In genomic region chr9:107239474-107239873, GRCh38 we compare ENCODE assay signal across 8 cellular contexts. TPM values are rescaled to one million over a fixed set of nuclear protein-coding genes. Genes with fewer than 3 reads are reported as not detected.
A peak's percentile ranks its signal among the peaks of the same experiment; 100 is the strongest.
DNase-seq lines count a peak whose midpoint lies in the region; ATAC-seq, FAIRE-seq and TF ChIP-seq lines count a peak whose summit lies in the region.

No MANE protein-coding gene starts in this region.

- peaks cover 7% of the 10 kb centered on the region for H3K4me1 Mint-ChIP-seq in glutamatergic neuron (ENCODE audit: low read depth, unreplicated experiment)

- H3K27ac ChIP-seq in HCT116 (ENCODE audit: low read depth, low read length) (peak overlapping the region; percentile 96; the same call in 1 of the 2 replicates), VCaP (no peak overlapping the region), keratinocyte (ENCODE audit: control insufficient read depth, insufficient read depth, low read length) (no peak overlapping the region), tibial artery (no peak overlapping the region)

- H3K9me3 ChIP-seq in HCT116 (ENCODE audit: control insufficient read depth in 1 of 2, insufficient read depth in 1 of 2, low read depth in 1 of 2, low read length in 2 of 2) (no peaks in the 10 kb centered on the region), keratinocyte (ENCODE audit: control insufficient read depth, low read depth, low read length) (no peaks in the 10 kb centered on the region), tibial artery (no peaks in the 10 kb centered on the region)

- TF ChIP-seq CTCF in HCT116 (IDR thresholded peaks at IDR 0.05 in 2 of 3, conservative IDR thresholded peaks at IDR 0.05 in 1 of 3; ENCODE audit: borderline replicate concordance in 1 of 3, insufficient read depth in 1 of 3, low read depth in 2 of 3, low read length in 2 of 3) (peak; percentile 13 to 31 (median 19); a peak in 1 of 6 replicates), VCaP (conservative IDR thresholded peaks at IDR 0.05) (peak; percentile 78), keratinocyte (optimal IDR thresholded peaks at IDR 0.05 in 1 of 3, IDR thresholded peaks at IDR 0.05 in 1 of 3, conservative IDR thresholded peaks at IDR 0.05 in 1 of 3; ENCODE audit: extremely low read depth in 1 of 3, insufficient read depth in 2 of 3, low read length in 3 of 3) (peak; percentile 38 to 53 (median 44)), glutamatergic neuron (IDR thresholded peaks at IDR 0.05; ENCODE audit: partially characterized antibody, unreplicated experiment) (no peak), tibial artery (IDR thresholded peaks at IDR 0.05) (no peak), GM13976 (IDR thresholded peaks at IDR 0.05; ENCODE audit: borderline replicate concordance, control extremely low read depth, extremely low read depth, insufficient read depth, missing control alignments) (no peak)

- DNase-seq in AML-193 (lab: John Stamatoyannopoulos, UW) (peak; percentile 27 to 31), HCT116 (ENCODE audit: low read depth, low spot score) (no peak), keratinocyte (ENCODE audit: low read depth, low spot score) (no peak), glutamatergic neuron (no peak), NCI-H2107 (lab: John Stamatoyannopoulos, UW) (no peak), tibial artery (no peak), GM13976 (ENCODE audit: low spot score) (no peak)

- H4K20me1 ChIP-seq in HCT116 (ENCODE audit: insufficient read depth) (no peaks in the 10 kb centered on the region), keratinocyte (ENCODE audit: control insufficient read depth, extremely low read depth, insufficient read depth, low read length) (no peaks in the 10 kb centered on the region)

- FAIRE-seq in keratinocyte (lab: Jason Lieb, UNC) = peak; percentile 80

- no peaks in the 10 kb centered on the region for H3K36me3 Mint-ChIP-seq in glutamatergic neuron (ENCODE audit: unreplicated experiment)

- H3K4me3 ChIP-seq in HCT116 (replicated peaks in 1 of 2; ENCODE audit: low read depth in 1 of 2, low read length in 2 of 2) (no peak overlapping the region), keratinocyte (ENCODE audit: control insufficient read depth in 2 of 3, extremely low read depth in 1 of 3, insufficient read depth in 2 of 3, low read depth in 1 of 3, low read length in 3 of 3) (no peak overlapping the region), tibial artery (no peak overlapping the region)

- dilution Hi-C loops in keratinocyte (cut with MboI; ENCODE audit: extremely low pct_ligation_motif_present, low sequenced_read_pairs) = no loop called here

- no peaks in the 10 kb centered on the region for H3K9me3 Mint-ChIP-seq in glutamatergic neuron (ENCODE audit: unreplicated experiment)

- H3K9me2 ChIP-seq in HCT116 (ENCODE audit: insufficient read depth) = no peaks in the 10 kb centered on the region

- H3K9ac ChIP-seq in HCT116 (ENCODE audit: low read length) = peak overlapping the region; percentile 61
- H3K9ac ChIP-seq in keratinocyte (ENCODE audit: control insufficient read depth, extremely low read depth, insufficient read depth, low read length) = no peak overlapping the region

- no peaks in the 10 kb centered on the region for H3K27me3 ChIP-seq in HCT116 (ENCODE audit: insufficient read depth, low read length)
- H3K27me3 ChIP-seq in keratinocyte (ENCODE audit: control insufficient read depth, extremely low read depth, insufficient read depth, low read length) = no peaks in the 10 kb centered on the region
- H3K27me3 ChIP-seq in tibial artery = no peaks in the 10 kb centered on the region

- peaks cover 24% of the 10 kb centered on the region for H3K79me2 ChIP-seq in HCT116 (ENCODE audit: insufficient read depth, low read length)
- no peaks in the 10 kb centered on the region for H3K79me2 ChIP-seq in keratinocyte (ENCODE audit: control insufficient read depth, insufficient read depth, low read length)

- no peaks in the 10 kb centered on the region for H3K9me1 ChIP-seq in keratinocyte (ENCODE audit: control insufficient read depth, extremely low read depth, insufficient read depth, low read length)

- H2AFZ ChIP-seq in HCT116 (ENCODE audit: low read depth, low read length, poor library complexity, severe bottlenecking) (no peak overlapping the region), keratinocyte (ENCODE audit: control insufficient read depth, low read length) (no peak overlapping the region)

- no TSS peak for BruUV-seq in HCT116 (replicated peaks; lab: Mats Ljungman, UMichigan)

- peak; percentile 18 for ATAC-seq in HCT116

- intact Hi-C loops in HCT116 (cut with micrococcal nuclease) = no loop called here
- intact Hi-C loops in tibial artery (cut with DNase I; ENCODE audit: low total_unique reads) = no loop called here

- H3K4me3 Mint-ChIP-seq in glutamatergic neuron (ENCODE audit: unreplicated experiment) = no peak overlapping the region

- peaks cover 53 to 92% of the 10 kb centered on the region in 2 experiments for H3K4me1 ChIP-seq in HCT116 (ENCODE audit: control insufficient read depth in 1 of 2, insufficient read depth in 2 of 2, low read length in 2 of 2)
- H3K4me1 ChIP-seq in keratinocyte (ENCODE audit: control insufficient read depth, extremely low read depth, insufficient read depth, low read length) = peaks cover 22% of the 10 kb centered on the region
- no peaks in the 10 kb centered on the region for H3K4me1 ChIP-seq in tibial artery

- no peak for TF ChIP-seq POLR2A in HCT116 (IDR thresholded peaks at IDR 0.05; ENCODE audit: borderline replicate concordance, extremely low read depth, insufficient read depth, insufficient read length)

- RAD21 ChIA-PET in HCT116 (lab: Charles Lee; ENCODE audit: low non-redundant PET in 1 of 2, low total read pairs in 2 of 2, uncharacterized antibody in 2 of 2, unreplicated experiment in 2 of 2) = no interaction called here

- H3K4me2 ChIP-seq in HCT116 (ENCODE audit: low read length) (peak overlapping the region; percentile 73), keratinocyte (ENCODE audit: control insufficient read depth, extremely low read depth, insufficient read depth, low read depth, low read length) (no peak overlapping the region)

- TF ChIP-seq RAD21 in HCT116 (IDR thresholded peaks at IDR 0.05; ENCODE audit: low read depth) = peak; percentile 58

- in situ Hi-C loops in GM13976 (cut with MboI; ENCODE audit: low sequenced_read_pairs, unreplicated experiment) = no loop called here

- POLR2A ChIA-PET in HCT116 (lab: Charles Lee) = interaction anchor here (0.9 to 1.2 kb wide), 2 partner anchors 17 to 44 kb away, joined by 3 read pairs; partner anchors contain the start of gene RAD23B

- CTCF ChIA-PET in HCT116 (lab: Charles Lee) = interaction anchor here (1.5 kb wide), 1 partner anchor 102 kb away, joined by 5 read pairs; no protein-coding TSS in a partner anchor

- no peak overlapping the region for H3K27ac Mint-ChIP-seq in glutamatergic neuron (ENCODE audit: unreplicated experiment)

- no peaks in the 10 kb centered on the region for H3K27me3 Mint-ChIP-seq in glutamatergic neuron (ENCODE audit: unreplicated experiment)

- peaks cover 0 to 10% of the 10 kb centered on the region in 2 experiments; a peak in 1 of 4 replicates for H3K36me3 ChIP-seq in HCT116 (ENCODE audit: control insufficient read depth in 1 of 2, insufficient read depth in 2 of 2, low read length in 2 of 2)
- H3K36me3 ChIP-seq in keratinocyte (ENCODE audit: control insufficient read depth in 2 of 2, extremely low read depth in 1 of 2, insufficient read depth in 2 of 2, low read length in 2 of 2) = no peaks in the 10 kb centered on the region
- no peaks in the 10 kb centered on the region for H3K36me3 ChIP-seq in tibial artery

TF ChIP-seq in HCT116, 20 proteins besides CTCF, POLR2A, EP300 and RAD21:
- TF ChIP-seq TCF7L2 (IDR thresholded peaks at IDR 0.05; ENCODE audit: borderline replicate concordance, extremely low read depth, insufficient read depth, insufficient read length) (peak; percentile 48), FOSL1 (IDR thresholded peaks at IDR 0.05; ENCODE audit: low read depth) (0 out of 2 replicates have a peak, but pooled peaks have one; percentile 6), SIN3A (IDR thresholded peaks at IDR 0.05; ENCODE audit: low read depth) (no peak), CBX3 (IDR thresholded peaks at IDR 0.05; ENCODE audit: low read depth) (0 out of 2 replicates have a peak, but pooled peaks have one; percentile 17), SP1 (IDR thresholded peaks at IDR 0.05; ENCODE audit: low read depth) (peak; percentile 62)

RNA-seq across cellular contexts. Expression of gene RAD23B, which starts 43.6 kb away (rescaled TPM):
- total RNA-seq in HCT116 (2021; ENCODE audit: unreplicated experiment) (251 TPM), glutamatergic neuron (ENCODE audit: unreplicated experiment) (145 TPM)
- 113 and 123 TPM in 2 replicates for polyA plus RNA-seq in HCT116 (2012)
- polyA plus RNA-seq in keratinocyte = 141 to 253 TPM (median 168 TPM) in 3 replicates
- polyA plus RNA-seq in keratinocyte (2011; ENCODE audit: low read depth) = 60.5 TPM
- 178 and 247 TPM in 2 replicates for polyA plus RNA-seq in keratinocyte (2011; cell fraction: cytosol; rRNA removed)
- 110 and 116 TPM in 2 replicates for polyA plus RNA-seq in keratinocyte (2011; cell fraction: nucleus; rRNA removed)
- polyA plus RNA-seq in keratinocyte (2012; ENCODE audit: low replicate concordance) = 81.0 and 118 TPM in 2 replicates
- polyA minus RNA-seq in keratinocyte = 132 to 176 TPM (median 171 TPM) in 3 replicates
- 148 TPM for polyA minus RNA-seq in keratinocyte (2011; cell fraction: cytosol; rRNA and poly(A)+ RNA removed)
- 37.1 and 63.4 TPM in 2 replicates for polyA minus RNA-seq in keratinocyte (2011; cell fraction: nucleus; rRNA and poly(A)+ RNA removed)

Comparison
In these comparisons a context has a peak if more than half of its experiments do, and no peak if none do; other contexts are left out.
1. DNase-seq: peak in AML-193 (2 of 2); none in HCT116 (single experiment), keratinocyte (single experiment), glutamatergic neuron (single experiment), NCI-H2107 (single experiment), tibial artery (0 of 2) and GM13976 (single experiment).
2. CTCF ChIP-seq: peak in HCT116 (3 of 3), VCaP (single experiment) and keratinocyte (3 of 3); none in glutamatergic neuron (single experiment), tibial artery (0 of 2) and GM13976 (single experiment).